In genomic region chr9:86977205-86977835, GRCh38 we compare ENCODE assay signal across 26 cellular contexts. TPM values are rescaled to one million over a fixed set of nuclear protein-coding genes. Genes with fewer than 3 reads are reported as not detected.
DNase-seq lines count a peak whose midpoint lies in the region; ATAC-seq and TF ChIP-seq lines count a peak whose summit lies in the region.
"Had no signal": no experiment of that assay in that cellular context is flagged by ENCODE, and none has a peak within 500 bp of the region (broad histone marks: within the 10 kb centered on the region; RNA-seq: fewer than 3 reads in every experiment).

No MANE protein-coding gene starts in this region.

- peak overlapping the region; percentile 91 for H3K18ac ChIP-seq in IMR-90 (ENCODE audit: low read depth, low read length)

- dilution Hi-C loops in IMR-90 (cut with HindIII; ENCODE audit: low sequenced_read_pairs, unreplicated experiment), result no loop called here

- H3K4me1 Mint-ChIP-seq in chondrocyte (ENCODE audit: low read depth), result peaks cover 56% of the 10 kb centered on the region
- H3K4me1 Mint-ChIP-seq: CD8-positive, alpha-beta memory T cell; natural killer cell had no signal

- H3K4me1 ChIP-seq in IMR-90 (ENCODE audit: control insufficient read depth, insufficient read depth, low read length), result peaks cover 19% of the 10 kb centered on the region
- H3K4me1 ChIP-seq: A549, psoas muscle, spleen had no signal

- H3K27ac Mint-ChIP-seq in chondrocyte (ENCODE audit: unreplicated experiment), result peak overlapping the region; percentile 72
- H3K27ac Mint-ChIP-seq: CD8-positive, alpha-beta memory T cell; natural killer cell had no signal

- H3K36me3 ChIP-seq in IMR-90 (ENCODE audit: control insufficient read depth, insufficient read depth, low read length), result no peaks in the 10 kb centered on the region
- H3K36me3 ChIP-seq: spleen had no signal

- H3K56ac ChIP-seq in IMR-90 (ENCODE audit: extremely low read depth, insufficient read depth, low read length), result no peak overlapping the region

- H3K27ac ChIP-seq in IMR-90 (ENCODE audit: insufficient read depth, low read length), result peak overlapping the region; percentile 72
- H3K27ac ChIP-seq: A549, hepatocyte, psoas muscle, spleen had no signal

- CTCF ChIA-PET in IMR-90 (lab: Yijun Ruan, JAX), result no interaction called here

- H4K91ac ChIP-seq in IMR-90 (ENCODE audit: insufficient read depth, low read depth, low read length), result peak overlapping the region; percentile 95

- no peak overlapping the region; the same call in 1 of the 2 replicates for H3K4me2 ChIP-seq in IMR-90 (ENCODE audit: low read depth, low read length)
- H3K4me2 ChIP-seq: A549, hepatocyte had no signal

- H3K36me3 Mint-ChIP-seq in chondrocyte (ENCODE audit: low read depth), result no peaks in the 10 kb centered on the region
- H3K36me3 Mint-ChIP-seq: CD8-positive, alpha-beta memory T cell; natural killer cell had no signal

- H3K9me3 ChIP-seq in IMR-90 (ENCODE audit: control insufficient read depth, insufficient read depth, low read length), result no peaks in the 10 kb centered on the region
- H3K9me3 ChIP-seq: A549, psoas muscle, spleen had no signal

- intact Hi-C loops in IMR-90 (cut with micrococcal nuclease), result no loop called here

- no peak for TF ChIP-seq RAD21 in IMR-90 (IDR thresholded peaks at IDR 0.05; ENCODE audit: low read length)

- H2BK120ac ChIP-seq in IMR-90 (ENCODE audit: low read depth, low read length), result peak overlapping the region; percentile 83

- peak overlapping the region; percentile 83 for H3K4ac ChIP-seq in IMR-90 (ENCODE audit: low read depth, low read length)

- H3K9ac ChIP-seq in IMR-90 (ENCODE audit: low read depth, low read length), result no peak overlapping the region

- H2AFZ ChIP-seq in IMR-90 (replicated peaks; ENCODE audit: low read length, poor library complexity), result peak overlapping the region; percentile 74
- H2AFZ ChIP-seq: hepatocyte had no signal

- WGBS in IMR-90 (ENCODE audit: extremely low coverage in 2 of 2, insufficient read length in 1 of 2), 2 experiments, result no CpG with 5 or more reads among the region's 4 CpGs

- POLR2A ChIA-PET in IMR-90 (lab: Charles Lee; ENCODE audit: unreplicated experiment), result no interaction called here

- peak overlapping the region; percentile 88 for H3K14ac ChIP-seq in IMR-90 (replicated peaks; ENCODE audit: low read depth, low read length)

- H3K9me1 ChIP-seq in IMR-90 (ENCODE audit: insufficient read depth, low read length), result peaks cover 9% of the 10 kb centered on the region

- H3K4me3 ChIP-seq in IMR-90 (ENCODE audit: insufficient read depth, low read depth, low read length), result no peak overlapping the region
- H3K4me3 ChIP-seq: A549, hepatocyte, psoas muscle, spleen had no signal

- H2AK9ac ChIP-seq in IMR-90 (replicated peaks; ENCODE audit: low read depth, low read length, poor library complexity), result peak overlapping the region; percentile 74

- peak overlapping the region; percentile 85 for H2BK15ac ChIP-seq in IMR-90 (ENCODE audit: low read depth, low read length)

- H2BK5ac ChIP-seq in IMR-90 (ENCODE audit: low read depth, low read length, poor library complexity, severe bottlenecking), result peak overlapping the region; percentile 93

- H2BK20ac ChIP-seq in IMR-90 (ENCODE audit: low read depth, low read length), result peak overlapping the region; percentile 89

- peak overlapping the region; percentile 86 for H3K23ac ChIP-seq in IMR-90 (ENCODE audit: low read depth, low read length)

- peak overlapping the region; percentile 85 for H2AK5ac ChIP-seq in IMR-90 (ENCODE audit: low read depth, low read length)

- peak overlapping the region; percentile 73 to 82 for H4K8ac ChIP-seq in IMR-90 (ENCODE audit: low read depth in 2 of 2, low read length in 2 of 2)

- H3K27me3 ChIP-seq in IMR-90 (ENCODE audit: control insufficient read depth, insufficient read depth, low read length), result no peaks in the 10 kb centered on the region
- H3K27me3 ChIP-seq: hepatocyte, spleen had no signal

- peaks cover 6% of the 10 kb centered on the region for H3K9me3 Mint-ChIP-seq in chondrocyte (ENCODE audit: low read depth)
- H3K9me3 Mint-ChIP-seq: CD8-positive, alpha-beta memory T cell; H9; natural killer cell had no signal

- in situ Hi-C loops in IMR-90 (cut with MboI; ENCODE audit: low sequenced_read_pairs), result no loop called here

- H4K5ac ChIP-seq in IMR-90 (ENCODE audit: low read depth, low read length), result peak overlapping the region; percentile 84

- no TSS peak for BruUV-seq in IMR-90 (replicated peaks; lab: Mats Ljungman, UMichigan)

- DNase-seq in AG08395 (ENCODE audit: low spot score) (peak; percentile 37), IMR-90 (peak; percentile 75), chondrocyte (ENCODE audit: low spot score) (no peak), kidney tubule cell (ENCODE audit: low spot score) (peak; percentile 4), DMS114 treated with DMSO at 0.1 percent for 48 hours (lab: John Stamatoyannopoulos, UW; ENCODE audit: unreplicated experiment) (no peak), AG08396 (ENCODE audit: low spot score) (no peak), NCI-H1417 treated with DMSO at 0.1 percent for 48 hours (lab: John Stamatoyannopoulos, UW) (no peak)
- DNase-seq in activated CD4-positive, alpha-beta T cell treated with anti-CD3 and anti-CD28 coated beads for 48 hours, result no peak
- DNase-seq: activated CD4-positive, alpha-beta T cell treated with anti-CD3 and anti-CD28 coated beads, Interleukin-2, amount 50 U/mL, for 1 hour; activated CD8-positive, alpha-beta memory T cell treated with anti-CD3 and anti-CD28 coated beads, Interleukin-2, amount 50 U/mL, for 48 hours; activated gamma-delta T cell treated with Interleukin-2 at 50 U/mL for 16 hours; anterior cingulate cortex; CD8-positive, alpha-beta memory T cell; DMS79 treated with DMSO at 0.1 percent for 48 hours; H9; MM.1S; natural killer cell; NCI-H2029 treated with DMSO at 0.1 percent for 48 hours; NCI-H446; NK-92 treated with Interleukin-12 subunit alpha and Interleukin-12 subunit beta, amount 100 ng/mL, for 24 hours; psoas muscle; spleen; stimulated activated CD8-positive, alpha-beta memory T cell treated with anti-CD3 and anti-CD28 coated beads, Interleukin-4, amount 100 ng/mL, for 48 hours had no signal

- H3K27me3 Mint-ChIP-seq in chondrocyte (ENCODE audit: low read depth), result no peaks in the 10 kb centered on the region

- H3K79me1 ChIP-seq in IMR-90 (ENCODE audit: low read depth in 1 of 2, low read length in 2 of 2), result no peaks in the 10 kb centered on the region

- TF ChIP-seq POLR2A in IMR-90 (IDR thresholded peaks at IDR 0.05; ENCODE audit: low read depth, low read length), result no peak

- ATAC-seq in IMR-90 (ENCODE audit: low read depth), result peak; percentile 55
- ATAC-seq: A549, HepG2, psoas muscle had no signal

- no peak overlapping the region for H3K4me3 Mint-ChIP-seq in chondrocyte (ENCODE audit: unreplicated experiment)
- H3K4me3 Mint-ChIP-seq: CD8-positive, alpha-beta memory T cell; H9; natural killer cell had no signal

- TF ChIP-seq CTCF in IMR-90 (conservative IDR thresholded peaks at IDR 0.05; ENCODE audit: low read depth, low read length) (no peak), chondrocyte (IDR thresholded peaks at IDR 0.05) (no peak)

- no peaks in the 10 kb centered on the region for H4K20me1 ChIP-seq in IMR-90 (ENCODE audit: insufficient read depth, low read length)

TF ChIP-seq in IMR-90, 13 proteins besides CTCF, POLR2A, EP300 and RAD21:
- TF ChIP-seq BHLHE40 (IDR thresholded peaks at IDR 0.05; ENCODE audit: low read depth, low read length) (no peak), SMC3 (IDR thresholded peaks at IDR 0.05; ENCODE audit: low read depth, low read length) (no peak), CEBPB (IDR thresholded peaks at IDR 0.05; ENCODE audit: low read depth, low read length) (no peak), MAZ (IDR thresholded peaks at IDR 0.05; ENCODE audit: borderline replicate concordance, low read depth, low read length) (no peak), RCOR1 (IDR thresholded peaks at IDR 0.05; ENCODE audit: insufficient replicate concordance, low read length) (no peak), NFE2L2 (IDR thresholded peaks at IDR 0.05; ENCODE audit: low read depth, low read length) (no peak), CHD1 (IDR thresholded peaks at IDR 0.05; ENCODE audit: low read depth, low read length) (no peak), FOS (IDR thresholded peaks at IDR 0.05; ENCODE audit: low read depth, low read length) (no peak), MAFK (IDR thresholded peaks at IDR 0.05; ENCODE audit: low read depth, low read length) (no peak), RFX5 (IDR thresholded peaks at IDR 0.05; ENCODE audit: low read depth, low read length) (no peak), MXI1 (IDR thresholded peaks at IDR 0.05; ENCODE audit: borderline replicate concordance, low read depth, low read length) (no peak)
- TF ChIP-seq, protein P1, sequence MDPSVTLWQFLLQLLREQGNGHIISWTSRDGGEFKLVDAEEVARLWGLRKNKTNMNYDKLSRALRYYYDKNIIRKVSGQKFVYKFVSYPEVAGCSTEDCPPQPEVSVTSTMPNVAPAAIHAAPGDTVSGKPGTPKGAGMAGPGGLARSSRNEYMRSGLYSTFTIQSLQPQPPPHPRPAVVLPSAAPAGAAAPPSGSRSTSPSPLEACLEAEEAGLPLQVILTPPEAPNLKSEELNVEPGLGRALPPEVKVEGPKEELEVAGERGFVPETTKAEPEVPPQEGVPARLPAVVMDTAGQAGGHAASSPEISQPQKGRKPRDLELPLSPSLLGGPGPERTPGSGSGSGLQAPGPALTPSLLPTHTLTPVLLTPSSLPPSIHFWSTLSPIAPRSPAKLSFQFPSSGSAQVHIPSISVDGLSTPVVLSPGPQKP (IDR thresholded peaks at IDR 0.05; ENCODE audit: borderline replicate concordance, low read depth, low read length), result no peak
- TF ChIP-seq, protein P2, sequence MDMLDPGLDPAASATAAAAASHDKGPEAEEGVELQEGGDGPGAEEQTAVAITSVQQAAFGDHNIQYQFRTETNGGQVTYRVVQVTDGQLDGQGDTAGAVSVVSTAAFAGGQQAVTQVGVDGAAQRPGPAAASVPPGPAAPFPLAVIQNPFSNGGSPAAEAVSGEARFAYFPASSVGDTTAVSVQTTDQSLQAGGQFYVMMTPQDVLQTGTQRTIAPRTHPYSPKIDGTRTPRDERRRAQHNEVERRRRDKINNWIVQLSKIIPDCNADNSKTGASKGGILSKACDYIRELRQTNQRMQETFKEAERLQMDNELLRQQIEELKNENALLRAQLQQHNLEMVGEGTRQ (IDR thresholded peaks at IDR 0.05; ENCODE audit: low read depth, low read length), result no peak

RNA-seq across cellular contexts. Expression of gene GAS1, which starts 30.0 kb away (rescaled TPM):
- 1.8 and 3.1 TPM in 2 replicates for total RNA-seq in IMR-90 (2012; rRNA removed)
- 2.2 and 2.6 TPM in 2 replicates for polyA plus RNA-seq in IMR-90 (2012; rRNA removed)
- polyA plus RNA-seq in IMR-90 (2012; cell fraction: cytosol; rRNA removed), result 1.5 and 6.8 TPM in 2 replicates
- 3.4 and 5.6 TPM in 2 replicates for polyA plus RNA-seq in IMR-90 (2012; cell fraction: nucleus; rRNA removed; ENCODE audit: low replicate concordance)
- total RNA-seq in chondrocyte, result 56.5 to 70.3 TPM (median 70.0 TPM) in 3 replicates
- total RNA-seq: HepG2 had no signal
- polyA plus RNA-seq: HepG2 had no signal

Comparison
In these comparisons a context has a peak if more than half of its experiments do, and no peak if none do; other contexts are left out.
1. DNase-seq: peak in AG08395 (single experiment), IMR-90 (single experiment) and kidney tubule cell (single experiment); none in chondrocyte (single experiment), DMS114 treated with DMSO at 0.1 percent for 48 hours (single experiment), AG08396 (single experiment), activated CD4-positive, alpha-beta T cell treated with anti-CD3 and anti-CD28 coated beads for 48 hours (single experiment) and NCI-H1417 treated with DMSO at 0.1 percent for 48 hours (single experiment).
2. RNA of gene GAS1, which starts 30.0 kb away (total RNA-seq): 56.5 to 70.3 TPM in chondrocyte; 1.8 to 3.1 TPM in IMR-90; every median in the first group is over 10 times any median in the second.